In the genomic region with DNA sequence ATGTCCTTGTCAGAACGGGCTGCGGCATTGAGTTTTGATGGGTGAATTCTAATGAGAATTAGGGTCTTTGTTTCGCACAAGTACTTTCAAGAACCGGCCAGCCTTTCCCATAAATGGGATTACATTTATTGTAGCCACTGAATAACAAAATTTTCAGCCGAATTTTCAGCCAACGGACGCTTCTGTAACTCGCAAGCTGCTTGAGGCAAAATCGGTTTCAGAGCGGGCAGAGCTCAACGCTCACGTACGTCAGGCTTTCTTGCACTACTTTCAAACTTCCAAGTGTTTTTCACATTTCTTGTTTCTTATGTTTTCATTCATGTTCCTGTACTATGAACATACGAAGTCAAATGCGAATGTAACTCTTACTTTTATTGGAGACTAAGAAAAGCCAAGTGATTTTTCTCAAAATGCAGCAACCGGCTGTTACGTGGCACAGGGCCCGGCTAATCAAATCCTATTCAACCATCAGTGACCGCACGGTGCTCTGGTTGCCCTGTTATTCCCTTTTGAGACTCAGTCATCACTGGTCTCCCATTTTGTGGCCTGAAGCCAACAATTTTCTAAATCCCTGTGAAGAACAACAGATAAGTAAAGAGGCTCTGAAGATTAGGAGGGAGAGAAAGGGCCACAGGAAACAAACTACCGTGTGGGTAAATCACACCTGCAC, we compare ENCODE assay signal across 9 cellular contexts.
DNase-seq lines count a peak whose midpoint lies in the region; ATAC-seq and TF ChIP-seq lines count a peak whose summit lies in the region.
"Had no signal": no experiment of that assay in that cellular context is flagged by ENCODE, and none has a peak within 500 bp of the region (broad histone marks: within the 10 kb centered on the region; RNA-seq: fewer than 3 reads in every experiment).

No MANE protein-coding gene starts in this region.

- peaks cover 12% of the 10 kb centered on the region for H3K4me1 Mint-ChIP-seq in stimulated activated naive CD8-positive, alpha-beta T cell treated with anti-CD3 and anti-CD28 coated beads, Interleukin-15, Interleukin-2, amounts not matched to agents 100 ng/mL and 50 ng/mL, for 24 hours (ENCODE audit: low read depth)
- H3K4me1 Mint-ChIP-seq in mesothelial cell of epicardium, result peaks cover 8% of the 10 kb centered on the region

- peaks cover 52% of the 10 kb centered on the region for H3K27me3 Mint-ChIP-seq in stimulated activated naive CD8-positive, alpha-beta T cell treated with anti-CD3 and anti-CD28 coated beads, Interleukin-15, Interleukin-2, amounts not matched to agents 100 ng/mL and 50 ng/mL, for 24 hours
- peaks cover 46% of the 10 kb centered on the region for H3K27me3 Mint-ChIP-seq in mesothelial cell of epicardium (ENCODE audit: low read depth)

- no peaks in the 10 kb centered on the region for H3K9me3 ChIP-seq in vagina

- peak overlapping the region; percentile 17 to 33 for H3K4me3 ChIP-seq in vagina

- peak overlapping the region; percentile 79 for H3K4me3 Mint-ChIP-seq in stimulated activated naive CD8-positive, alpha-beta T cell treated with anti-CD3 and anti-CD28 coated beads, Interleukin-15, Interleukin-2, amounts not matched to agents 100 ng/mL and 50 ng/mL, for 24 hours
- H3K4me3 Mint-ChIP-seq in mesothelial cell of epicardium, result peak overlapping the region; percentile 65

- no peaks in the 10 kb centered on the region for H3K36me3 ChIP-seq in vagina

- TF ChIP-seq POLR2A in vagina (IDR thresholded peaks at IDR 0.05), result no peak

- no peaks in the 10 kb centered on the region for H3K36me3 Mint-ChIP-seq in stimulated activated naive CD8-positive, alpha-beta T cell treated with anti-CD3 and anti-CD28 coated beads, Interleukin-15, Interleukin-2, amounts not matched to agents 100 ng/mL and 50 ng/mL, for 24 hours (ENCODE audit: low read depth)
- no peaks in the 10 kb centered on the region for H3K36me3 Mint-ChIP-seq in mesothelial cell of epicardium

- H3K27ac Mint-ChIP-seq in stimulated activated naive CD8-positive, alpha-beta T cell treated with anti-CD3 and anti-CD28 coated beads, Interleukin-15, Interleukin-2, amounts not matched to agents 100 ng/mL and 50 ng/mL, for 24 hours, result no peak overlapping the region
- H3K27ac Mint-ChIP-seq in mesothelial cell of epicardium, result no peak overlapping the region

- H3K9me3 Mint-ChIP-seq in stimulated activated naive CD8-positive, alpha-beta T cell treated with anti-CD3 and anti-CD28 coated beads, Interleukin-15, Interleukin-2, amounts not matched to agents 100 ng/mL and 50 ng/mL, for 24 hours, result no peaks in the 10 kb centered on the region
- H3K9me3 Mint-ChIP-seq in mesothelial cell of epicardium, result no peaks in the 10 kb centered on the region

- DNase-seq in stimulated activated naive CD8-positive, alpha-beta T cell treated with anti-CD3 and anti-CD28 coated beads, Interleukin-15, Interleukin-2, amounts not matched to agents 100 U/mL and 50 U/mL, for 24 hours, result no peak
- DNase-seq in cerebellar cortex (ENCODE audit: low spot score), result peak; percentile 29
- no peak for DNase-seq in mesothelial cell of epicardium (ENCODE audit: low spot score in 2 of 2, unreplicated experiment in 2 of 2)
- no peak for DNase-seq in vagina (ENCODE audit: extremely low spot score in 2 of 2)
- DNase-seq in stimulated activated CD8-positive, alpha-beta memory T cell treated with anti-CD3 and anti-CD28 coated beads, Interleukin-4, amount 100 ng/mL, for 48 hours, result no peak
- DNase-seq: NK-92 treated with Interleukin-12 subunit alpha and Interleukin-12 subunit beta, amount 100 ng/mL, for 24 hours had no signal

- no peak for TF ChIP-seq CTCF in mesothelial cell of epicardium (IDR thresholded peaks at IDR 0.05; ENCODE audit: unreplicated experiment)
- no peak for TF ChIP-seq CTCF in vagina (IDR thresholded peaks at IDR 0.05)

- H3K4me1 ChIP-seq in vagina, result no peaks in the 10 kb centered on the region

- no peaks in the 10 kb centered on the region for H3K27me3 ChIP-seq in vagina

- no peak for ATAC-seq in stimulated activated naive CD8-positive, alpha-beta T cell treated with anti-CD3 and anti-CD28 coated beads, Interleukin-15, Interleukin-2, amounts not matched to agents 100 U/mL and 50 U/mL, for 24 hours
- ATAC-seq in HG02852 (IDR thresholded peaks at IDR 0.05; ENCODE audit: unreplicated experiment) (no peak), HG03045 (IDR thresholded peaks at IDR 0.05; ENCODE audit: unreplicated experiment) (no peak)

- intact Hi-C loops in vagina (cut with DNase I), result no loop called here

- H3K27ac ChIP-seq in vagina, result no peak overlapping the region
